Comparison of ENCODE assay signal across 8 cellular contexts in the genomic region with DNA sequence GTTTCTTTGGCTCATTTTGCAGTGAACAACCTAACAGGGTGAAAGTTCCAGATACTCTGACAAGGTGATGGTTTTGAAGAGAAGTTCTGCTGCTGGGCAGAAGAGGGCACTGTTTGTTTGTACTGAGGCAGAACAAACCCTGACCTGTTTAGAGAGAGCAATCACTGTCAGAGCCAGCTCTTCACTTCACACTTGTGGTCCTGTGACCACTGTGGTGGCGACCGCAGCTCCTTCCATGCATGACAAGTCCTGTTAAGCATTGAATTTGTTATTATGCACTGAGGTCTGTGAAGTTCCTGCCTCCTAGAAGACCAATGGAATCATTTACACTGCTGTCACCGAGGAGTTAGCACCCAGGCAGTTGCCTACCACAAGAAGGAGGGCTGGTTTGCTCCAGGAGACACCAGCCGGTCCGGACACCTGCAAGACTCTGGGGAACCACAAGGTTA.
DNase-seq lines count a peak whose midpoint lies in the region; ATAC-seq and TF ChIP-seq lines count a peak whose summit lies in the region.

No MANE protein-coding gene starts in this region.

- TF ChIP-seq CTCF in HL-60 (IDR thresholded peaks at IDR 0.05; ENCODE audit: insufficient read depth, low read length) (peak; percentile 85), OCI-LY7 (conservative IDR thresholded peaks at IDR 0.05; ENCODE audit: low read length) (peak; percentile 76)

- CTCF ChIA-PET in OCI-LY7 (lab: Charles Lee; ENCODE audit: unreplicated experiment) = no interaction called here

- H3K9me3 ChIP-seq in OCI-LY7 (ENCODE audit: low read length) = no peaks in the 10 kb centered on the region
- H3K9me3 ChIP-seq in neuronal stem cell (replicated peaks in 1 of 2; ENCODE audit: control insufficient read depth in 2 of 2, insufficient read depth in 1 of 2, low read depth in 1 of 2, low read length in 2 of 2) = no peaks in the 10 kb centered on the region

- H3K27me3 Mint-ChIP-seq in activated T-cell treated with anti-CD3 and anti-CD28 coated beads, Interleukin-2, amount 50 U/mL, for 4 hours (ENCODE audit: low read depth) = peaks cover 4% of the 10 kb centered on the region

- no peak overlapping the region for H3K18ac ChIP-seq in neuronal stem cell (ENCODE audit: low read length)

- no peaks in the 10 kb centered on the region for H3K79me2 ChIP-seq in OCI-LY7 (ENCODE audit: insufficient read depth, low read depth, low read length)

- no peaks in the 10 kb centered on the region for H3K27me3 ChIP-seq in HL-60 (ENCODE audit: insufficient read depth, poor library complexity, severe bottlenecking)
- no peaks in the 10 kb centered on the region for H3K27me3 ChIP-seq in neuronal stem cell (ENCODE audit: control insufficient read depth in 3 of 3, insufficient read depth in 3 of 3, low read depth in 1 of 3, low read length in 3 of 3)

- POLR2A ChIA-PET in OCI-LY7 (lab: Charles Lee) = interaction anchor here (0.7 to 1.3 kb wide), 2 partner anchors 10 to 675 kb away, joined by 3 to 6 read pairs; no protein-coding TSS in a partner anchor

- H3K36me3 ChIP-seq in OCI-LY7 (ENCODE audit: insufficient read depth, low read length) (no peaks in the 10 kb centered on the region), neuronal stem cell (replicated peaks in 1 of 2; ENCODE audit: control insufficient read depth in 2 of 2, insufficient read depth in 2 of 2, low read length in 2 of 2) (no peaks in the 10 kb centered on the region)

- no peak overlapping the region for H3K4me3 Mint-ChIP-seq in activated T-cell treated with anti-CD3 and anti-CD28 coated beads, Interleukin-2, amount 50 U/mL, for 4 hours

- no peak overlapping the region for H3K4ac ChIP-seq in neuronal stem cell (ENCODE audit: low read length)

- H3K4me1 ChIP-seq in OCI-LY7 (ENCODE audit: insufficient read depth, low read length, poor library complexity, severe bottlenecking) = no peaks in the 10 kb centered on the region
- H3K4me1 ChIP-seq in neuronal stem cell (ENCODE audit: control insufficient read depth in 2 of 2, insufficient read depth in 1 of 2, low read depth in 1 of 2, low read length in 2 of 2) = peaks cover 0 to 2% of the 10 kb centered on the region in 2 donors

- BruUV-seq in OCI-LY7 (replicated peaks; lab: Mats Ljungman, UMichigan) = no TSS peak

- H2BK15ac ChIP-seq in neuronal stem cell (ENCODE audit: low read length) = no peak overlapping the region

- no peak overlapping the region for H4K91ac ChIP-seq in neuronal stem cell (ENCODE audit: low read depth, low read length, poor library complexity)

- peak; percentile 99 for ATAC-seq in GM21381 (IDR thresholded peaks at IDR 0.05; ENCODE audit: unreplicated experiment)
- ATAC-seq in activated T-cell treated with anti-CD3 and anti-CD28 coated beads, Interleukin-2, amount 50 U/mL, for 4 hours = peak; percentile 94 to 98

- WGBS in neuronal stem cell (ENCODE audit: extremely low coverage in 2 of 2, insufficient read length in 2 of 2, insufficient replicate concordance in 1 of 2), 2 donors = no CpG with 5 or more reads among the region's 5 CpGs

- H2BK5ac ChIP-seq in neuronal stem cell (ENCODE audit: low read length) = no peak overlapping the region

- H3K9me3 Mint-ChIP-seq in activated T-cell treated with anti-CD3 and anti-CD28 coated beads, Interleukin-2, amount 50 U/mL, for 4 hours = no peaks in the 10 kb centered on the region

- H2AK5ac ChIP-seq in neuronal stem cell (ENCODE audit: low read depth, low read length) = no peak overlapping the region

- no peak overlapping the region for H3K23ac ChIP-seq in neuronal stem cell (ENCODE audit: low read depth, low read length, poor library complexity)

- no peaks in the 10 kb centered on the region for H4K20me1 ChIP-seq in OCI-LY7 (ENCODE audit: insufficient read depth, low read length)

- H3K4me2 ChIP-seq in OCI-LY7 (ENCODE audit: low read length) = no peak overlapping the region
- H3K4me2 ChIP-seq in neuronal stem cell (ENCODE audit: insufficient read depth, low read length, poor library complexity, severe bottlenecking) = no peak overlapping the region

- H3K79me1 ChIP-seq in neuronal stem cell (ENCODE audit: low read depth, low read length) = no peaks in the 10 kb centered on the region

- no peak overlapping the region for H3K14ac ChIP-seq in neuronal stem cell (ENCODE audit: low read length)

- no peak overlapping the region; the same call in 1 of the 2 replicates for H2AFZ ChIP-seq in OCI-LY7 (ENCODE audit: low read length)
- H2AFZ ChIP-seq in neuronal stem cell (ENCODE audit: low read length) = no peak overlapping the region

- no peaks in the 10 kb centered on the region for H3K9me2 ChIP-seq in OCI-LY7 (ENCODE audit: insufficient read depth, low read length)

- H3K36me3 Mint-ChIP-seq in activated T-cell treated with anti-CD3 and anti-CD28 coated beads, Interleukin-2, amount 50 U/mL, for 4 hours (ENCODE audit: insufficient read depth) = no peaks in the 10 kb centered on the region

- H2BK120ac ChIP-seq in neuronal stem cell (ENCODE audit: low read depth, low read length) = no peak overlapping the region

- peak; percentile 40 for DNase-seq in DMS153 (lab: John Stamatoyannopoulos, UW)
- peak; percentile 42 to 56 for DNase-seq in HL-60 (ENCODE audit: low read depth in 1 of 2, low spot score in 1 of 2)
- DNase-seq in OCI-LY7 (ENCODE audit: low spot score) = peak; percentile 48
- peak; percentile 11 for DNase-seq in activated T-cell treated with anti-CD3 and anti-CD28 coated beads, Interleukin-2, amount 50 U/mL, for 4 hours
- peak; percentile 71 for DNase-seq in fibroblast of peridontal ligament (ENCODE audit: extremely low read depth)
- DNase-seq in neuronal stem cell (ENCODE audit: low spot score) = peak; percentile 38
- DNase-seq in substantia nigra (lab: John Stamatoyannopoulos, UW) = peak in 34 of 49 donors; percentile 0 to 40 (median 16)

- no peaks in the 10 kb centered on the region for H3K4me1 Mint-ChIP-seq in activated T-cell treated with anti-CD3 and anti-CD28 coated beads, Interleukin-2, amount 50 U/mL, for 4 hours (ENCODE audit: low read depth)

- H2BK12ac ChIP-seq in neuronal stem cell (ENCODE audit: low read length) = no peak overlapping the region

- H3K4me3 ChIP-seq in HL-60 (replicated peaks; ENCODE audit: insufficient read depth, low read length) (no peak overlapping the region), OCI-LY7 (ENCODE audit: low read depth, low read length, poor library complexity, severe bottlenecking) (no peak overlapping the region), neuronal stem cell (ENCODE audit: low read length in 2 of 2) (no peak overlapping the region)

- no peak overlapping the region for H3K27ac ChIP-seq in HL-60 (replicated peaks)
- H3K27ac ChIP-seq in OCI-LY7 (ENCODE audit: low read depth, low read length, poor library complexity, severe bottlenecking) = no peak overlapping the region
- no peak overlapping the region for H3K27ac ChIP-seq in neuronal stem cell (replicated peaks; ENCODE audit: low read length)
- H3K27ac ChIP-seq in substantia nigra (ENCODE audit: low read depth, low read length, poor library complexity, severe bottlenecking) = no peak overlapping the region

- no peak overlapping the region for H3K9ac ChIP-seq in neuronal stem cell (ENCODE audit: low read depth, low read length, poor library complexity)

- H4K8ac ChIP-seq in neuronal stem cell (ENCODE audit: low read depth, low read length) = no peak overlapping the region

- intact Hi-C loops in OCI-LY7 (cut with micrococcal nuclease; ENCODE audit: unreplicated experiment) = no loop called here

Comparison
In these comparisons a context has a peak if more than half of its experiments do, and no peak if none do; other contexts are left out.
1. DNase-seq: peak in every context shown above with its lines; median percentile 71 in fibroblast of peridontal ligament; 49 in HL-60; 48 in OCI-LY7; 40 in DMS153; 38 in neuronal stem cell; 16 in substantia nigra; 11 in activated T-cell treated with anti-CD3 and anti-CD28 coated beads, Interleukin-2, amount 50 U/mL, for 4 hours.